In the genomic region with DNA sequence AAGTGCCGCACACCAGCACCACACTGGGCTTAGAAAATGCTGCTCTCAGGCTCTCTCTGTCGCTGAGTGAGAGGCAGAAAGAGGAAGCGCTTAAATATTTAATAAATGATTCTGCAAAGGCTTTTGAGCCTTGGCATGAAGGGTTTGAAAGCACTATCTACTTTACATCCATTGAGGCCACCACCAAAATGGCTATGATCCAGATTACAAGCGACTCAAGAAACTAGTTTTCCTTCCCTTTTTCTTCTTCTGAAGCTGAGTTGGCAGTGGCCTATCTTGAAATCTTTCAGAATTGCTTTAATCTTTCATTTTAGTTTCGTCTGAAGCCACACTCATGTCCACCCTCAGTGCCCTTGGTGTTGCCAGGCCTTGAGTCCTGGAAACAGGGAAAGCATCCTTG, we compare ENCODE assay signal across 1 cellular context.
TF ChIP-seq lines count a peak whose summit lies in the region.

No MANE protein-coding gene starts in this region.

TF ChIP-seq in WTC11, 78 proteins besides CTCF, POLR2A, EP300 and RAD21 (continued from another document):
- TF ChIP-seq, protein P1, sequence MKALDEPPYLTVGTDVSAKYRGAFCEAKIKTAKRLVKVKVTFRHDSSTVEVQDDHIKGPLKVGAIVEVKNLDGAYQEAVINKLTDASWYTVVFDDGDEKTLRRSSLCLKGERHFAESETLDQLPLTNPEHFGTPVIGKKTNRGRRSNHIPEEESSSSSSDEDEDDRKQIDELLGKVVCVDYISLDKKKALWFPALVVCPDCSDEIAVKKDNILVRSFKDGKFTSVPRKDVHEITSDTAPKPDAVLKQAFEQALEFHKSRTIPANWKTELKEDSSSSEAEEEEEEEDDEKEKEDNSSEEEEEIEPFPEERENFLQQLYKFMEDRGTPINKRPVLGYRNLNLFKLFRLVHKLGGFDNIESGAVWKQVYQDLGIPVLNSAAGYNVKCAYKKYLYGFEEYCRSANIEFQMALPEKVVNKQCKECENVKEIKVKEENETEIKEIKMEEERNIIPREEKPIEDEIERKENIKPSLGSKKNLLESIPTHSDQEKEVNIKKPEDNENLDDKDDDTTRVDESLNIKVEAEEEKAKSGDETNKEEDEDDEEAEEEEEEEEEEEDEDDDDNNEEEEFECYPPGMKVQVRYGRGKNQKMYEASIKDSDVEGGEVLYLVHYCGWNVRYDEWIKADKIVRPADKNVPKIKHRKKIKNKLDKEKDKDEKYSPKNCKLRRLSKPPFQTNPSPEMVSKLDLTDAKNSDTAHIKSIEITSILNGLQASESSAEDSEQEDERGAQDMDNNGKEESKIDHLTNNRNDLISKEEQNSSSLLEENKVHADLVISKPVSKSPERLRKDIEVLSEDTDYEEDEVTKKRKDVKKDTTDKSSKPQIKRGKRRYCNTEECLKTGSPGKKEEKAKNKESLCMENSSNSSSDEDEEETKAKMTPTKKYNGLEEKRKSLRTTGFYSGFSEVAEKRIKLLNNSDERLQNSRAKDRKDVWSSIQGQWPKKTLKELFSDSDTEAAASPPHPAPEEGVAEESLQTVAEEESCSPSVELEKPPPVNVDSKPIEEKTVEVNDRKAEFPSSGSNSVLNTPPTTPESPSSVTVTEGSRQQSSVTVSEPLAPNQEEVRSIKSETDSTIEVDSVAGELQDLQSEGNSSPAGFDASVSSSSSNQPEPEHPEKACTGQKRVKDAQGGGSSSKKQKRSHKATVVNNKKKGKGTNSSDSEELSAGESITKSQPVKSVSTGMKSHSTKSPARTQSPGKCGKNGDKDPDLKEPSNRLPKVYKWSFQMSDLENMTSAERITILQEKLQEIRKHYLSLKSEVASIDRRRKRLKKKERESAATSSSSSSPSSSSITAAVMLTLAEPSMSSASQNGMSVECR (CRISPR knock-in tag; IDR thresholded peaks at IDR 0.05; ENCODE audit: borderline replicate concordance): no peak
- TF ChIP-seq NR2C2 (CRISPR knock-in tag; IDR thresholded peaks at IDR 0.05): no peak
- no peak for TF ChIP-seq ATF1 (CRISPR knock-in tag; IDR thresholded peaks at IDR 0.05)
- TF ChIP-seq ETV6 (CRISPR knock-in tag; IDR thresholded peaks at IDR 0.05): no peak
- TF ChIP-seq PRRX2 (CRISPR knock-in tag; IDR thresholded peaks at IDR 0.05): no peak
TF ChIP-seq in WTC11: peak in this region for 0.
